Comparison of ENCODE assay signal across 13 cellular contexts in genomic region chr12:122227341-122227740, GRCh38. TPM values are rescaled to one million over a fixed set of nuclear protein-coding genes. Genes with fewer than 3 reads are reported as not detected.
DNase-seq lines count a peak whose midpoint lies in the region; ATAC-seq and TF ChIP-seq lines count a peak whose summit lies in the region.
"Had no signal": no experiment of that assay in that cellular context is flagged by ENCODE, and none has a peak within 500 bp of the region (broad histone marks: within the 10 kb centered on the region; RNA-seq: fewer than 3 reads in every experiment).

No MANE protein-coding gene starts in this region.

- CTCF ChIA-PET in activated CD4-positive, alpha-beta memory T cell treated with anti-CD3 and anti-CD28 coated beads, Interleukin-2, amount 10 ng/mL, durations not matched to agents 7 days and 5 days (lab: Charles Lee): interaction anchor here (0.6 to 3.8 kb wide), 3 partner anchors 17 to 39 kb away, joined by 4 to 24 read pairs (median 20); partner anchors contain the start of gene VPS33A

- H3K27ac ChIP-seq in lower lobe of right lung: no peak overlapping the region
- H3K27ac ChIP-seq in tibial nerve: no peak overlapping the region
- H3K27ac ChIP-seq: epithelial cell of prostate had no signal

- no peaks in the 10 kb centered on the region for H3K9me3 Mint-ChIP-seq in activated CD4-positive, alpha-beta memory T cell treated with anti-CD3 and anti-CD28 coated beads, Interleukin-2, amount 10 ng/mL, durations not matched to agents 7 days and 5 days

- H3K27ac Mint-ChIP-seq in activated CD4-positive, alpha-beta memory T cell treated with anti-CD3 and anti-CD28 coated beads, Interleukin-2, amount 10 ng/mL, durations not matched to agents 7 days and 5 days: no peak overlapping the region

- no peak for ATAC-seq in lower lobe of right lung
- no peak for ATAC-seq in HG03342 (IDR thresholded peaks at IDR 0.05; ENCODE audit: unreplicated experiment)
- no peak for ATAC-seq in GM19397 (IDR thresholded peaks at IDR 0.05; ENCODE audit: unreplicated experiment)
- no peak for ATAC-seq in GM18861 (IDR thresholded peaks at IDR 0.05; ENCODE audit: unreplicated experiment)

- 82 to 89% methylated on average over 17 of the region's 17 CpGs for WGBS in tibial nerve, 2 donors

- no peak for TF ChIP-seq POLR2A in tibial nerve (IDR thresholded peaks at IDR 0.05)

- H3K27me3 Mint-ChIP-seq in activated CD4-positive, alpha-beta memory T cell treated with anti-CD3 and anti-CD28 coated beads, Interleukin-2, amount 10 ng/mL, durations not matched to agents 7 days and 5 days: no peaks in the 10 kb centered on the region

- peaks cover 43% of the 10 kb centered on the region for H3K4me1 Mint-ChIP-seq in activated CD4-positive, alpha-beta memory T cell treated with anti-CD3 and anti-CD28 coated beads, Interleukin-2, amount 10 ng/mL, durations not matched to agents 7 days and 5 days

- peaks cover 10% of the 10 kb centered on the region for H3K4me1 ChIP-seq in BE2C
- peaks cover 22% of the 10 kb centered on the region for H3K4me1 ChIP-seq in lower lobe of right lung
- peaks cover 0 to 35% (median 21%) of the 10 kb centered on the region in 4 donors for H3K4me1 ChIP-seq in tibial nerve

- no peaks in the 10 kb centered on the region for H3K9me3 ChIP-seq in BE2C
- no peaks in the 10 kb centered on the region for H3K9me3 ChIP-seq in lower lobe of right lung
- no peaks in the 10 kb centered on the region for H3K9me3 ChIP-seq in tibial nerve
- H3K9me3 ChIP-seq: upper lobe of left lung had no signal

- peak overlapping the region; percentile 84 for H3K4me3 Mint-ChIP-seq in activated CD4-positive, alpha-beta memory T cell treated with anti-CD3 and anti-CD28 coated beads, Interleukin-2, amount 10 ng/mL, durations not matched to agents 7 days and 5 days

- TF ChIP-seq EP300 in tibial nerve (IDR thresholded peaks at IDR 0.05): no peak

- peaks cover 32% of the 10 kb centered on the region for H3K36me3 Mint-ChIP-seq in activated CD4-positive, alpha-beta memory T cell treated with anti-CD3 and anti-CD28 coated beads, Interleukin-2, amount 10 ng/mL, durations not matched to agents 7 days and 5 days (ENCODE audit: low read depth)

- H3K27me3 ChIP-seq in BE2C (no peaks in the 10 kb centered on the region), lower lobe of right lung (ENCODE audit: low read depth) (no peaks in the 10 kb centered on the region), tibial nerve (no peaks in the 10 kb centered on the region)
- H3K27me3 ChIP-seq: upper lobe of left lung had no signal

- TF ChIP-seq CTCF in BE2C (IDR thresholded peaks at IDR 0.05; ENCODE audit: low read depth, low read length) (peak; percentile 23; the same call in 1 of the 2 replicates), lower lobe of right lung (IDR thresholded peaks at IDR 0.05) (no peak), tibial nerve (IDR thresholded peaks at IDR 0.05) (no peak)

- H3K4me3 ChIP-seq in BE2C (ENCODE audit: low read depth, low read length): peak overlapping the region; percentile 94
- H3K4me3 ChIP-seq in Jurkat, Clone E6-1 (ENCODE audit: low read length): peak overlapping the region; percentile 46
- H3K4me3 ChIP-seq in lower lobe of right lung: no peak overlapping the region
- no peak overlapping the region for H3K4me3 ChIP-seq in tibial nerve

- DNase-seq in BE2C (peak; percentile 87), lower lobe of right lung (peak; percentile 52), tibial nerve (ENCODE audit: low spot score in 2 of 2) (no peak)
- peak; percentile 95 for DNase-seq in Jurkat, Clone E6-1 (ENCODE audit: low read depth, low spot score)
- peak; percentile 45 for DNase-seq in activated CD4-positive, alpha-beta memory T cell treated with anti-CD3 and anti-CD28 coated beads, Interleukin-2, amount 10 ng/mL, durations not matched to agents 7 days and 5 days
- DNase-seq: GF-D8 had no signal

- POLR2A ChIA-PET in activated CD4-positive, alpha-beta memory T cell treated with anti-CD3 and anti-CD28 coated beads, Interleukin-2, amount 10 ng/mL, durations not matched to agents 7 days and 5 days (lab: Charles Lee): interaction anchor here (1.1 to 5.1 kb wide), 4 partner anchors 13 to 40 kb away, joined by 5 to 86 read pairs (median 32); partner anchors contain the start of gene VPS33A

- H3K36me3 ChIP-seq in BE2C: peaks cover 31% of the 10 kb centered on the region
- H3K36me3 ChIP-seq in lower lobe of right lung: peaks cover 58% of the 10 kb centered on the region
- H3K36me3 ChIP-seq in tibial nerve: peaks cover 2 to 44% (median 10%) of the 10 kb centered on the region in 3 donors

- intact Hi-C loops in lower lobe of right lung (cut with DNase I): no loop called here

RNA-seq across cellular contexts. Expression of gene DIABLO, which starts 1.5 kb away (rescaled TPM):
- 182 TPM for polyA plus RNA-seq in BE2C (2012; ENCODE audit: insufficient read depth, insufficient read length, low read depth)
- polyA plus RNA-seq in Jurkat, Clone E6-1 (2012; ENCODE audit: insufficient read depth, insufficient read length): 84.2 TPM
- total RNA-seq in activated CD4-positive, alpha-beta memory T cell treated with anti-CD3 and anti-CD28 coated beads, Interleukin-2, amount 10 ng/mL, durations not matched to agents 7 days and 5 days: 10 to 100 TPM; 40.8 to 41.7 TPM
- total RNA-seq in lower lobe of right lung (31.1 TPM), tibial nerve (10 to 100 TPM; 40.8 to 52.5 (median 42.5) TPM)

RNA-seq across cellular contexts. Expression of gene B3GNT4, which starts 23.8 kb away (rescaled TPM):
- polyA plus RNA-seq in BE2C (2012; ENCODE audit: insufficient read depth, insufficient read length, low read depth): 54.6 TPM
- polyA plus RNA-seq in Jurkat, Clone E6-1 (2012; ENCODE audit: insufficient read depth, insufficient read length): 3.4 TPM
- total RNA-seq in activated CD4-positive, alpha-beta memory T cell treated with anti-CD3 and anti-CD28 coated beads, Interleukin-2, amount 10 ng/mL, durations not matched to agents 7 days and 5 days: 1 to 10 TPM; 2.6 to 2.8 TPM
- total RNA-seq in lower lobe of right lung (0.30 TPM), tibial nerve (under 1 TPM in 1 of 4 donors, not detected in 3; 0.30 TPM)
- total RNA-seq: RPMI7951 had no signal

RNA-seq across cellular contexts. Expression of gene VPS33A, which starts 39.0 kb away (rescaled TPM):
- 34.8 TPM for polyA plus RNA-seq in BE2C (2012; ENCODE audit: insufficient read depth, insufficient read length, low read depth)
- 30.2 TPM for polyA plus RNA-seq in Jurkat, Clone E6-1 (2012; ENCODE audit: insufficient read depth, insufficient read length)
- total RNA-seq in activated CD4-positive, alpha-beta memory T cell treated with anti-CD3 and anti-CD28 coated beads, Interleukin-2, amount 10 ng/mL, durations not matched to agents 7 days and 5 days: 10 to 100 TPM; 29.8 to 30.6 TPM
- 16.2 TPM for total RNA-seq in lower lobe of right lung
- 10 to 100 TPM; 12.6 to 23.6 (median 19.2) TPM for total RNA-seq in tibial nerve

RNA-seq across cellular contexts. Expression of gene LRRC43, which starts 44.4 kb away (rescaled TPM):
- polyA plus RNA-seq in BE2C (2012; ENCODE audit: insufficient read depth, insufficient read length, low read depth): 4.2 TPM
- polyA plus RNA-seq in Jurkat, Clone E6-1 (2012; ENCODE audit: insufficient read depth, insufficient read length): not detected
- total RNA-seq in activated CD4-positive, alpha-beta memory T cell treated with anti-CD3 and anti-CD28 coated beads, Interleukin-2, amount 10 ng/mL, durations not matched to agents 7 days and 5 days: under 1 TPM in 1 of 2 experiments, not detected in 1; 0.38 TPM
- total RNA-seq in lower lobe of right lung (4.2 TPM), tibial nerve (1 to 10 TPM in 1 of 4 donors, not detected in 3; 1.3 TPM)

RNA-seq across cellular contexts. Expression of gene IL31, which starts 53.3 kb away (rescaled TPM):
- not detected for polyA plus RNA-seq in BE2C (2012; ENCODE audit: insufficient read depth, insufficient read length, low read depth)
- polyA plus RNA-seq in Jurkat, Clone E6-1 (2012; ENCODE audit: insufficient read depth, insufficient read length): not detected
- not detected for total RNA-seq in activated CD4-positive, alpha-beta memory T cell treated with anti-CD3 and anti-CD28 coated beads, Interleukin-2, amount 10 ng/mL, durations not matched to agents 7 days and 5 days
- total RNA-seq in lower lobe of right lung (not detected), tibial nerve (not detected)
- total RNA-seq: kidney epithelial cell, RPMI7951, upper lobe of left lung had no signal

Comparison
In these comparisons a context has a peak if more than half of its experiments do, and no peak if none do; other contexts are left out.
1. DNase-seq: peak in BE2C (single experiment), Jurkat, Clone E6-1 (single experiment), activated CD4-positive, alpha-beta memory T cell treated with anti-CD3 and anti-CD28 coated beads, Interleukin-2, amount 10 ng/mL, durations not matched to agents 7 days and 5 days (single experiment) and lower lobe of right lung (single experiment); none in tibial nerve (0 of 2).
2. H3K4me3 ChIP-seq: peak in BE2C (single experiment) and Jurkat, Clone E6-1 (single experiment); none in lower lobe of right lung (single experiment) and tibial nerve (0 of 4).